ENCODE assay signal across 13 cellular contexts in genomic region chr11:64644348-64645242, GRCh38. TPM values are rescaled to one million over a fixed set of nuclear protein-coding genes. Genes with fewer than 3 reads are reported as not detected.
DNase-seq lines count a peak whose midpoint lies in the region; ATAC-seq and TF ChIP-seq lines count a peak whose summit lies in the region.
"Had no signal": no experiment of that assay in that cellular context is flagged by ENCODE, and none has a peak within 500 bp of the region (broad histone marks: within the 10 kb centered on the region; RNA-seq: fewer than 3 reads in every experiment).

No MANE protein-coding gene starts in this region.

- TF ChIP-seq CTCF in nephron progenitor cell (IDR thresholded peaks at IDR 0.05) (no peak), RWPE1 (conservative IDR thresholded peaks at IDR 0.05; ENCODE audit: low read depth) (no peak)

- peak; percentile 52 for ATAC-seq in activated CD8-positive, alpha-beta T cell treated with anti-CD3 and anti-CD28 coated beads, Interleukin-2, amount 10 ng/mL, durations not matched to agents 7 days and 5 days
- ATAC-seq in HG03108 (IDR thresholded peaks at IDR 0.05; ENCODE audit: unreplicated experiment), result no peak
- ATAC-seq: heart left ventricle had no signal

- no peak overlapping the region for H3K4me3 Mint-ChIP-seq in activated CD8-positive, alpha-beta T cell treated with anti-CD3 and anti-CD28 coated beads, Interleukin-2, amount 10 ng/mL, durations not matched to agents 7 days and 5 days
- peak overlapping the region; percentile 72 for H3K4me3 Mint-ChIP-seq in nephron progenitor cell

- H3K9me3 ChIP-seq in HUES48 (ENCODE audit: control insufficient read depth, insufficient read depth, low read length), result no peaks in the 10 kb centered on the region
- H3K9me3 ChIP-seq: heart left ventricle had no signal

- H3K27me3 ChIP-seq in HUES48 (ENCODE audit: control insufficient read depth, insufficient read depth, low read length), result peaks cover 71% of the 10 kb centered on the region

- CTCF ChIA-PET in activated CD8-positive, alpha-beta T cell treated with anti-CD3 and anti-CD28 coated beads, Interleukin-2, amount 10 ng/mL, durations not matched to agents 7 days and 5 days (lab: Charles Lee), result interaction anchor here (1.1 to 1.5 kb wide), 5 partner anchors 10 to 195 kb away, joined by 3 to 5 read pairs (median 4); no protein-coding TSS in a partner anchor
- CTCF ChIA-PET in RWPE1 (lab: Yijun Ruan, JAX), result interaction anchor here (0.6 to 1.7 kb wide), 7 partner anchors 8 to 466 kb away, joined by 3 to 7 read pairs (median 3); no protein-coding TSS in a partner anchor

- H3K9ac ChIP-seq in HUES48 (ENCODE audit: low read depth, low read length), result no peak overlapping the region

- peaks cover 18% of the 10 kb centered on the region for H3K4me1 ChIP-seq in HUES48 (ENCODE audit: control insufficient read depth, insufficient read depth, low read length)

- no peaks in the 10 kb centered on the region for H3K36me3 ChIP-seq in HUES48 (ENCODE audit: control insufficient read depth, insufficient read depth, low read length)
- H3K36me3 ChIP-seq: heart left ventricle had no signal

- no peak overlapping the region for H3K27ac Mint-ChIP-seq in activated CD8-positive, alpha-beta T cell treated with anti-CD3 and anti-CD28 coated beads, Interleukin-2, amount 10 ng/mL, durations not matched to agents 7 days and 5 days
- H3K27ac Mint-ChIP-seq in nephron progenitor cell, result no peak overlapping the region

- H3K27ac ChIP-seq in HUES48 (ENCODE audit: low read depth, low read length), result no peak overlapping the region
- no peak overlapping the region for H3K27ac ChIP-seq in RWPE1
- H3K27ac ChIP-seq: 22Rv1 had no signal

- peaks cover 35% of the 10 kb centered on the region for H3K27me3 Mint-ChIP-seq in activated CD8-positive, alpha-beta T cell treated with anti-CD3 and anti-CD28 coated beads, Interleukin-2, amount 10 ng/mL, durations not matched to agents 7 days and 5 days (ENCODE audit: low read depth)
- H3K27me3 Mint-ChIP-seq in nephron progenitor cell (ENCODE audit: low read depth, poor library complexity), result peaks cover 54% of the 10 kb centered on the region

- POLR2A ChIA-PET in activated CD8-positive, alpha-beta T cell treated with anti-CD3 and anti-CD28 coated beads, Interleukin-2, amount 10 ng/mL, durations not matched to agents 7 days and 5 days (lab: Charles Lee), result no interaction called here
- POLR2A ChIA-PET in RWPE1 (lab: Yijun Ruan, JAX; ENCODE audit: low non-redundant PET), result no interaction called here

- DNase-seq in DMS 273 (lab: John Stamatoyannopoulos, UW; ENCODE audit: unreplicated experiment), result peak; percentile 61
- no peak for DNase-seq in DMS 273 treated with DMSO at 0.1 percent for 48 hours (lab: John Stamatoyannopoulos, UW)
- peak; percentile 36 for DNase-seq in activated CD8-positive, alpha-beta T cell treated with anti-CD3 and anti-CD28 coated beads, Interleukin-2, amount 10 ng/mL, durations not matched to agents 7 days and 5 days
- DNase-seq in nephron progenitor cell, result peak; percentile 47
- DNase-seq in RWPE1 (ENCODE audit: low spot score), result no peak
- DNase-seq in activated gamma-delta T cell treated with Interleukin-2 at 50 U/mL for 16 hours, result no peak
- DNase-seq: activated CD8-positive, alpha-beta memory T cell treated with anti-CD3 and anti-CD28 coated beads for 24 hours; heart left ventricle had no signal

- H3K9me3 Mint-ChIP-seq in activated CD8-positive, alpha-beta T cell treated with anti-CD3 and anti-CD28 coated beads, Interleukin-2, amount 10 ng/mL, durations not matched to agents 7 days and 5 days (ENCODE audit: insufficient read depth), result no peaks in the 10 kb centered on the region
- H3K9me3 Mint-ChIP-seq in nephron progenitor cell, result no peaks in the 10 kb centered on the region

- H3K4me3 ChIP-seq in HUES48 (ENCODE audit: low read depth, low read length), result peak overlapping the region; percentile 60

- no peaks in the 10 kb centered on the region for H3K4me1 Mint-ChIP-seq in activated CD8-positive, alpha-beta T cell treated with anti-CD3 and anti-CD28 coated beads, Interleukin-2, amount 10 ng/mL, durations not matched to agents 7 days and 5 days (ENCODE audit: low read depth)
- peaks cover 51% of the 10 kb centered on the region for H3K4me1 Mint-ChIP-seq in nephron progenitor cell

- no peaks in the 10 kb centered on the region for H3K36me3 Mint-ChIP-seq in activated CD8-positive, alpha-beta T cell treated with anti-CD3 and anti-CD28 coated beads, Interleukin-2, amount 10 ng/mL, durations not matched to agents 7 days and 5 days (ENCODE audit: low read depth)
- no peaks in the 10 kb centered on the region for H3K36me3 Mint-ChIP-seq in nephron progenitor cell (ENCODE audit: low read depth)

RNA-seq across cellular contexts. Expression of gene SLC22A12, which starts 53.6 kb away (rescaled TPM):
- total RNA-seq in activated CD8-positive, alpha-beta T cell treated with anti-CD3 and anti-CD28 coated beads, Interleukin-2, amount 10 ng/mL, durations not matched to agents 7 days and 5 days, result not detected
- total RNA-seq: H4, heart left ventricle, RPMI7951 had no signal

Comparison
In these comparisons a context has a peak if more than half of its experiments do, and no peak if none do; other contexts are left out.
1. DNase-seq: peak in DMS 273 (single experiment), activated CD8-positive, alpha-beta T cell treated with anti-CD3 and anti-CD28 coated beads, Interleukin-2, amount 10 ng/mL, durations not matched to agents 7 days and 5 days (single experiment) and nephron progenitor cell (single experiment); none in DMS 273 treated with DMSO at 0.1 percent for 48 hours (single experiment), RWPE1 (single experiment) and activated gamma-delta T cell treated with Interleukin-2 at 50 U/mL for 16 hours (single experiment).